In genomic region chr12:25189171-25189570, GRCh38 we compare ENCODE assay signal across 8 cellular contexts. TPM values are rescaled to one million over a fixed set of nuclear protein-coding genes. Genes with fewer than 3 reads are reported as not detected.
"Had no signal": no experiment of that assay in that cellular context is flagged by ENCODE, and none has a peak within 500 bp of the region (broad histone marks: within the 10 kb centered on the region; RNA-seq: fewer than 3 reads in every experiment).

No MANE protein-coding gene starts in this region.

RNA-seq across cellular contexts. Expression of gene DNAI7, which starts 5.8 kb away (rescaled TPM):
- total RNA-seq: activated CD4-positive, alpha-beta T cell treated with anti-CD3 and anti-CD28 coated beads, Interleukin-2, amount 10 ng/mL, durations not matched to agents 24 days and 14 days; activated naive CD8-positive, alpha-beta T cell treated with anti-CD3 and anti-CD28 coated beads for 36 hours; ascending aorta; bronchial epithelial cell; dermis blood vessel endothelial cell; fibroblast of villous mesenchyme; kidney epithelial cell; smooth muscle cell had no signal
- polyA plus RNA-seq: smooth muscle cell had no signal
